26 cellular contexts compared by ENCODE assay signal in genomic region chr7:12124028-12124427, GRCh38.
"Had no signal": no experiment of that assay in that cellular context is flagged by ENCODE, and none has a peak within 500 bp of the region (broad histone marks: within the 10 kb centered on the region; RNA-seq: fewer than 3 reads in every experiment).

No MANE protein-coding gene starts in this region.

- H3K36me3 Mint-ChIP-seq: memory B cell; naive B cell; stimulated activated naive B cell treated with anti-CD40 and anti-IgM and Interleukin-4, amounts not matched to agents 10 μg/mL and 1 μg/mL and 100 μg/mL, for 72 hours had no signal

- H3K4me1 ChIP-seq: colonic mucosa, esophagus muscularis mucosa, foreskin keratinocyte, gastroesophageal sphincter, heart left ventricle, pancreas, right atrium auricular region, suprapubic skin, transverse colon, vagina had no signal

- ATAC-seq: gastroesophageal sphincter; heart left ventricle; left lobe of liver; mucosa of descending colon; pancreas; sciatic nerve; stimulated activated naive B cell treated with anti-CD40 and anti-IgM and Interleukin-4, amounts not matched to agents 10 μg/mL and 1 μg/mL and 100 μg/mL, for 72 hours; stimulated activated naive CD8-positive, alpha-beta T cell treated with anti-CD3 and anti-CD28 coated beads, Interleukin-15, amount 100 ng/mL, for 72 hours had no signal

- H3K27ac Mint-ChIP-seq: dendritic cell treated with granulocyte-macrophage colony-stimulating factor and Interleukin-4, amounts not matched to agents 40 ng/mL and 50 ng/mL, for 4 days; endodermal cell; memory B cell; naive B cell; stimulated activated naive B cell treated with anti-CD40 and anti-IgM and Interleukin-4, amounts not matched to agents 10 μg/mL and 1 μg/mL and 100 μg/mL, for 72 hours; stimulated activated naive CD8-positive, alpha-beta T cell treated with anti-CD3 and anti-CD28 coated beads, Interleukin-15, amount 100 ng/mL, for 72 hours had no signal

- H3K9me3 Mint-ChIP-seq: central memory CD8-positive, alpha-beta T cell; dendritic cell treated with granulocyte-macrophage colony-stimulating factor and Interleukin-4, amounts not matched to agents 40 ng/mL and 50 ng/mL, for 4 days; endodermal cell; memory B cell; nephron; stimulated activated naive CD8-positive, alpha-beta T cell treated with anti-CD3 and anti-CD28 coated beads, Interleukin-15, amount 100 ng/mL, for 72 hours had no signal

- DNase-seq: colonic mucosa; effector CD8-positive, alpha-beta T cell; endodermal cell; foreskin keratinocyte; heart left ventricle; hypothalamus; mucosa of descending colon; naive B cell; occipital lobe; pancreas; stimulated activated CD4-positive, alpha-beta T cell treated with anti-CD3 and anti-CD28 coated beads, Interleukin-4, amount 100 ng/mL, for 4 hours; stimulated activated naive B cell treated with anti-CD40 and anti-IgM and Interleukin-4, amounts not matched to agents 10 μg/mL and 1 μg/mL and 100 μg/mL, for 72 hours; stimulated activated naive CD8-positive, alpha-beta T cell treated with anti-CD3 and anti-CD28 coated beads, Interleukin-15, amount 100 ng/mL, for 72 hours; transverse colon had no signal

- H3K4me3 ChIP-seq: colonic mucosa, esophagus muscularis mucosa, gastroesophageal sphincter, heart left ventricle, lung, mucosa of descending colon, pancreas, right atrium auricular region, suprapubic skin, transverse colon, vagina had no signal

- H3K27me3 Mint-ChIP-seq: dendritic cell treated with granulocyte-macrophage colony-stimulating factor and Interleukin-4, amounts not matched to agents 40 ng/mL and 50 ng/mL, for 4 days had no signal

- H3K4me1 Mint-ChIP-seq: central memory CD8-positive, alpha-beta T cell; endodermal cell; memory B cell; naive B cell; nephron; stimulated activated naive B cell treated with anti-CD40 and anti-IgM and Interleukin-4, amounts not matched to agents 10 μg/mL and 1 μg/mL and 100 μg/mL, for 72 hours had no signal

- H3K27me3 ChIP-seq: colonic mucosa, esophagus muscularis mucosa, gastroesophageal sphincter, pancreas, right atrium auricular region, transverse colon, vagina had no signal

- H3K9me3 ChIP-seq: colonic mucosa, esophagus muscularis mucosa, gastroesophageal sphincter, heart left ventricle, mucosa of descending colon, pancreas, right atrium auricular region, suprapubic skin, transverse colon, vagina had no signal

- H3K27ac ChIP-seq: colonic mucosa, esophagus muscularis mucosa, foreskin keratinocyte, gastroesophageal sphincter, heart left ventricle, pancreas, right atrium auricular region, suprapubic skin, transverse colon, vagina had no signal

- H3K36me3 ChIP-seq: colonic mucosa, esophagus muscularis mucosa, gastroesophageal sphincter, heart left ventricle, pancreas, right atrium auricular region, suprapubic skin, transverse colon, vagina had no signal

- H3K4me3 Mint-ChIP-seq: central memory CD8-positive, alpha-beta T cell; dendritic cell treated with granulocyte-macrophage colony-stimulating factor and Interleukin-4, amounts not matched to agents 40 ng/mL and 50 ng/mL, for 4 days; endodermal cell; memory B cell; naive B cell; nephron; stimulated activated naive B cell treated with anti-CD40 and anti-IgM and Interleukin-4, amounts not matched to agents 10 μg/mL and 1 μg/mL and 100 μg/mL, for 72 hours; stimulated activated naive CD8-positive, alpha-beta T cell treated with anti-CD3 and anti-CD28 coated beads, Interleukin-15, amount 100 ng/mL, for 72 hours had no signal
